Comparison of ENCODE assay signal across 1 cellular context in genomic region chr12:95336387-95337067, GRCh38.
TF ChIP-seq lines count a peak whose summit lies in the region.

No MANE protein-coding gene starts in this region.

TF ChIP-seq in SK-N-SH, 30 proteins besides CTCF, POLR2A, EP300 and RAD21 (continued from another document):
- TF ChIP-seq REST (IDR thresholded peaks at IDR 0.05; ENCODE audit: low read depth, low read length) (no peak), RXRA (IDR thresholded peaks at IDR 0.05; ENCODE audit: borderline replicate concordance, low read depth) (no peak), MEF2A (IDR thresholded peaks at IDR 0.05; ENCODE audit: borderline replicate concordance, low read depth) (no peak), NRF1 (IDR thresholded peaks at IDR 0.05; ENCODE audit: low read depth, low read length) (no peak), USF1 (IDR thresholded peaks at IDR 0.05; ENCODE audit: borderline replicate concordance, low read depth) (no peak), IRF3 (IDR thresholded peaks at IDR 0.05; ENCODE audit: low read depth, low read length) (no peak), SMC3 (IDR thresholded peaks at IDR 0.05; ENCODE audit: low read depth, low read length) (peak; percentile 96), ELF1 (IDR thresholded peaks at IDR 0.05) (no peak), RFX5 (IDR thresholded peaks at IDR 0.05; ENCODE audit: low read length) (no peak), TEAD4 (IDR thresholded peaks at IDR 0.05; ENCODE audit: borderline replicate concordance, insufficient read depth) (no peak), POLR2AphosphoS5 (IDR thresholded peaks at IDR 0.05; ENCODE audit: low read depth, low read length) (no peak), FOXM1 (IDR thresholded peaks at IDR 0.05; ENCODE audit: low read depth) (no peak), ZBTB33 (IDR thresholded peaks at IDR 0.05; ENCODE audit: borderline replicate concordance, low read depth) (no peak), PBX3 (IDR thresholded peaks at IDR 0.05) (no peak; the same call in 1 of the 2 replicates), JUND (IDR thresholded peaks at IDR 0.05) (no peak), TAF1 (IDR thresholded peaks at IDR 0.05; ENCODE audit: borderline replicate concordance, low read depth, low read length) (no peak), SIN3A (IDR thresholded peaks at IDR 0.05; ENCODE audit: borderline replicate concordance, low read depth, low read length) (no peak; the same call in 1 of the 2 replicates), TCF12 (IDR thresholded peaks at IDR 0.05) (peak; percentile 61; the same call in 1 of the 2 replicates), MXI1 (IDR thresholded peaks at IDR 0.05; ENCODE audit: low read depth, low read length) (peak; percentile 77), YY1 (IDR thresholded peaks at IDR 0.05; ENCODE audit: low read depth) (no peak), GATA2 (CRISPR knock-in tag; IDR thresholded peaks at IDR 0.05) (peak; percentile 44; the same call in 1 of the 2 replicates), GABPA (IDR thresholded peaks at IDR 0.05; ENCODE audit: low read depth) (no peak)
